2 cellular contexts compared by ENCODE assay signal in the genomic region with DNA sequence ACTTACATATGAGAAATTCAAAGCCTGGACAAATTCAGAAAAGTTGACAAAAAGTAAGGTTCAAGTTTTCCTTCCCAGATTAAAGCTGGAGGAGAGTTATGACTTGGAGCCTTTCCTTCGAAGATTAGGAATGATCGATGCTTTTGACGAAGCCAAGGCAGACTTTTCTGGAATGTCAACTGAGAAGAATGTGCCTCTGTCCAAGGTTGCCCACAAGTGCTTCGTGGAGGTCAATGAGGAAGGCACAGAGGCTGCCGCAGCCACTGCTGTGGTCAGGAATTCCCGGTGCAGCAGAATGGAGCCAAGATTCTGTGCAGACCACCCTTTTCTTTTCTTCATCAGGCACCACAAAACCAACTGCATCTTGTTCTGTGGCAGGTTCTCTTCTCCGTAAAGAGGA.
TF ChIP-seq lines count a peak whose summit lies in the region.

No MANE protein-coding gene starts in this region.

TF ChIP-seq in GM23338, 12 proteins besides CTCF, POLR2A, EP300 and RAD21:
- no peak for TF ChIP-seq JUNB (IDR thresholded peaks at IDR 0.05; ENCODE audit: unreplicated experiment)
- TF ChIP-seq, protein P1, sequence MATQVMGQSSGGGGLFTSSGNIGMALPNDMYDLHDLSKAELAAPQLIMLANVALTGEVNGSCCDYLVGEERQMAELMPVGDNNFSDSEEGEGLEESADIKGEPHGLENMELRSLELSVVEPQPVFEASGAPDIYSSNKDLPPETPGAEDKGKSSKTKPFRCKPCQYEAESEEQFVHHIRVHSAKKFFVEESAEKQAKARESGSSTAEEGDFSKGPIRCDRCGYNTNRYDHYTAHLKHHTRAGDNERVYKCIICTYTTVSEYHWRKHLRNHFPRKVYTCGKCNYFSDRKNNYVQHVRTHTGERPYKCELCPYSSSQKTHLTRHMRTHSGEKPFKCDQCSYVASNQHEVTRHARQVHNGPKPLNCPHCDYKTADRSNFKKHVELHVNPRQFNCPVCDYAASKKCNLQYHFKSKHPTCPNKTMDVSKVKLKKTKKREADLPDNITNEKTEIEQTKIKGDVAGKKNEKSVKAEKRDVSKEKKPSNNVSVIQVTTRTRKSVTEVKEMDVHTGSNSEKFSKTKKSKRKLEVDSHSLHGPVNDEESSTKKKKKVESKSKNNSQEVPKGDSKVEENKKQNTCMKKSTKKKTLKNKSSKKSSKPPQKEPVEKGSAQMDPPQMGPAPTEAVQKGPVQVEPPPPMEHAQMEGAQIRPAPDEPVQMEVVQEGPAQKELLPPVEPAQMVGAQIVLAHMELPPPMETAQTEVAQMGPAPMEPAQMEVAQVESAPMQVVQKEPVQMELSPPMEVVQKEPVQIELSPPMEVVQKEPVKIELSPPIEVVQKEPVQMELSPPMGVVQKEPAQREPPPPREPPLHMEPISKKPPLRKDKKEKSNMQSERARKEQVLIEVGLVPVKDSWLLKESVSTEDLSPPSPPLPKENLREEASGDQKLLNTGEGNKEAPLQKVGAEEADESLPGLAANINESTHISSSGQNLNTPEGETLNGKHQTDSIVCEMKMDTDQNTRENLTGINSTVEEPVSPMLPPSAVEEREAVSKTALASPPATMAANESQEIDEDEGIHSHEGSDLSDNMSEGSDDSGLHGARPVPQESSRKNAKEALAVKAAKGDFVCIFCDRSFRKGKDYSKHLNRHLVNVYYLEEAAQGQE (IDR thresholded peaks at IDR 0.05; ENCODE audit: unreplicated experiment): peak; percentile 52
TF ChIP-seq in GM23338: peak in this region for 1.

TF ChIP-seq in H1, 55 proteins besides CTCF, POLR2A, EP300 and RAD21:
- TF ChIP-seq, protein P2, sequence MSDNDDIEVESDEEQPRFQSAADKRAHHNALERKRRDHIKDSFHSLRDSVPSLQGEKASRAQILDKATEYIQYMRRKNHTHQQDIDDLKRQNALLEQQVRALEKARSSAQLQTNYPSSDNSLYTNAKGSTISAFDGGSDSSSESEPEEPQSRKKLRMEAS (IDR thresholded peaks at IDR 0.05): no peak
- peak; percentile 39; the same call in 1 of the 2 replicates for TF ChIP-seq TEAD4 (IDR thresholded peaks at IDR 0.05; ENCODE audit: low read depth, low read length)
